17 cellular contexts compared by ENCODE assay signal in the genomic region with DNA sequence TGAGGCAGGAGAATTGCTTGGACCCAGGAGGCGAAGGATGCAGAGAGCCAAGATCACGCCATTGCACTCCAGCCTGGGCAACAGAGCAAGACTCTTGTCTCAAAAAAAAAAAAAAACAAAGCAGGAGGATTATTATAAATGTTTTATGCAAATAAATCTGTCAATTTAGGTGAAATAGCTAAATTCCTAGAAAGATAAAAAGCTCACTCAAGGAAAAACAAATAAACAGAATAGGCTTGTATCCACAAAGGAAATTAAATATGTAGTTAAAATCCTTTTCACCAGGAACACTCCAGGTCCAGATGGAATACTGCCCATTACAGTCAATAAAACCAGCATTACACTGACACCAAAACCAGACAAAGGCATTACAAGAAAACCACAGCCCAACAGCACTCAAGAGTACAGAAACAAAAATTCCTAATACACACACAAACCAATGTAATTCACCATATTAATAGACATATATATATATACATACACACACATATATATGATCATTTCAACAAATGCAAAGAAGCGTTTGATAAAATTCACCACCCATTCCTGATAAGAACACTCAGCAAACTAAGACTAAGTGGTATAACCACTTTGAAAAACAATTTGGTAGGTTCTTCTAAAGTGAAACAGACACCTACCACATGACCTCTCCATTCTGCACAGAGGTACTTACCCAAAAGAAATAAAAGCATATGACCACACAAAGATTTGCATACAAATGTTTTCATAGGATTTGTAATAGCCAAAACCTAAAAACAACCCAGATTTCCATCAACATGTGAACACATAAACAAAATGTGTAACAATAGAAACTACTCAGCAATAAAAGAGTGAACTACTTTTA. TPM values are rescaled to one million over a fixed set of nuclear protein-coding genes. Genes with fewer than 3 reads are reported as not detected.
A peak's percentile ranks its signal among the peaks of the same experiment; 100 is the strongest.
DNase-seq lines count a peak whose midpoint lies in the region; ATAC-seq and TF ChIP-seq lines count a peak whose summit lies in the region.
"Had no signal": no experiment of that assay in that cellular context is flagged by ENCODE, and none has a peak within 500 bp of the region (broad histone marks: within the 10 kb centered on the region; RNA-seq: fewer than 3 reads in every experiment).

No MANE protein-coding gene starts in this region.

- no peaks in the 10 kb centered on the region for H3K9me3 ChIP-seq in esophagus muscularis mucosa
- H3K9me3 ChIP-seq: ovary, right lobe of liver, SJCRH30, transverse colon had no signal

- TF ChIP-seq EP300 in esophagus muscularis mucosa (IDR thresholded peaks at IDR 0.05) = no peak

- POLR2A ChIA-PET in naive thymus-derived CD8-positive, alpha-beta T cell (lab: Charles Lee) = no interaction called here

- peaks cover 0 to 8% (median 4%) of the 10 kb centered on the region in 4 donors for H3K36me3 ChIP-seq in esophagus muscularis mucosa
- H3K36me3 ChIP-seq: ovary, right lobe of liver, SJCRH30, transverse colon had no signal

- H3K4me3 ChIP-seq in AG09309 (ENCODE audit: control insufficient read depth, low read depth, low read length) (no peak overlapping the region), esophagus muscularis mucosa (no peak overlapping the region)
- H3K4me3 ChIP-seq: ovary, right lobe of liver, SJCRH30, transverse colon had no signal

- H3K27me3 Mint-ChIP-seq in naive thymus-derived CD8-positive, alpha-beta T cell = no peaks in the 10 kb centered on the region
- H3K27me3 Mint-ChIP-seq: stimulated activated naive B cell treated with anti-CD40 and anti-IgM and Interleukin-4, amounts not matched to agents 10 μg/mL and 1 μg/mL and 100 μg/mL, for 72 hours had no signal

- TF ChIP-seq POLR2A in esophagus muscularis mucosa (IDR thresholded peaks at IDR 0.05; ENCODE audit: low read depth) = no peak

- WGBS in esophagus muscularis mucosa = 94% methylated on average over 3 of the region's 3 CpGs

- H3K27ac Mint-ChIP-seq in naive thymus-derived CD8-positive, alpha-beta T cell = peak overlapping the region in 4 of 10 donors; percentile 2 to 37 (median 16)

- peaks cover 10 to 64% (median 25%) of the 10 kb centered on the region in 3 donors for H3K36me3 Mint-ChIP-seq in naive thymus-derived CD8-positive, alpha-beta T cell

- ATAC-seq in naive thymus-derived CD8-positive, alpha-beta T cell = no peak
- ATAC-seq: right lobe of liver; stimulated activated naive B cell treated with anti-CD40 and anti-IgM and Interleukin-4, amounts not matched to agents 10 μg/mL and 1 μg/mL and 100 μg/mL, for 72 hours had no signal

- H3K4me3 Mint-ChIP-seq in naive thymus-derived CD8-positive, alpha-beta T cell = no peak overlapping the region
- H3K4me3 Mint-ChIP-seq: stimulated activated naive B cell treated with anti-CD40 and anti-IgM and Interleukin-4, amounts not matched to agents 10 μg/mL and 1 μg/mL and 100 μg/mL, for 72 hours had no signal

- TF ChIP-seq CTCF in AG09309 (IDR thresholded peaks at IDR 0.05; ENCODE audit: control insufficient read depth, insufficient read depth, low read depth, low read length, missing control alignments) (no peak), esophagus muscularis mucosa (IDR thresholded peaks at IDR 0.05) (no peak)

- H3K4me1 ChIP-seq in esophagus muscularis mucosa = peaks cover 0 to 13% (median 8%) of the 10 kb centered on the region in 4 donors
- H3K4me1 ChIP-seq: right lobe of liver, SJCRH30 had no signal

- H3K9me3 Mint-ChIP-seq in naive thymus-derived CD8-positive, alpha-beta T cell = no peaks in the 10 kb centered on the region

- DNase-seq in NCI-H2196 (lab: John Stamatoyannopoulos, UW; ENCODE audit: unreplicated experiment) = peak; percentile 6
- DNase-seq in NCI-H2196 treated with DMSO at 0.1 percent for 48 hours (lab: John Stamatoyannopoulos, UW; ENCODE audit: unreplicated experiment) = no peak
- peak; percentile 8 for DNase-seq in AG09309 (ENCODE audit: low read depth)
- DNase-seq in LHCN-M2 (ENCODE audit: low read depth) = peak; percentile 12
- DNase-seq in astrocyte of the hippocampus (ENCODE audit: low read depth, low spot score) = peak; percentile 47
- no peak for DNase-seq in esophagus muscularis mucosa (ENCODE audit: extremely low spot score)
- DNase-seq in UCSD-AML1 (lab: John Stamatoyannopoulos, UW; ENCODE audit: unreplicated experiment) = no peak
- no peak for DNase-seq in naive thymus-derived CD8-positive, alpha-beta T cell
- DNase-seq: central memory CD4-positive, alpha-beta T cell; DMS53; NCI-H1694; NCI-H524 treated with DMSO at 0.1 percent for 48 hours; ovary; right lobe of liver; SJCRH30; stimulated activated naive B cell treated with anti-CD40 and anti-IgM and Interleukin-4, amounts not matched to agents 10 μg/mL and 1 μg/mL and 100 μg/mL, for 72 hours; transverse colon had no signal

- peaks cover 28 to 75% (median 71%) of the 10 kb centered on the region in 4 donors for H3K4me1 Mint-ChIP-seq in naive thymus-derived CD8-positive, alpha-beta T cell

- H3K27ac ChIP-seq in esophagus muscularis mucosa (replicated peaks in 1 of 4) = no peak overlapping the region
- H3K27ac ChIP-seq: ovary, right lobe of liver, SJCRH30, transverse colon had no signal

- intact Hi-C loops in esophagus muscularis mucosa (cut with DNase I) = no loop called here

- H3K27me3 ChIP-seq in esophagus muscularis mucosa = no peaks in the 10 kb centered on the region
- H3K27me3 ChIP-seq: ovary, right lobe of liver, SJCRH30, transverse colon had no signal

RNA-seq across cellular contexts. Expression of gene ABI1, which starts 38.8 kb away (rescaled TPM):
- total RNA-seq in LHCN-M2 (2014; rRNA removed) = 29.0 and 42.8 TPM in 2 replicates
- polyA plus RNA-seq in LHCN-M2 (2012) = 26.6 TPM
- total RNA-seq in esophagus muscularis mucosa = 10 to 100 TPM; 37.4 to 57.7 (median 43.5) TPM
- 10 to 100 TPM; 64.0 to 65.9 TPM for total RNA-seq in naive thymus-derived CD8-positive, alpha-beta T cell
- 10 to 100 TPM; 61.7 to 71.9 (median 64.9) TPM for polyA plus RNA-seq in naive thymus-derived CD8-positive, alpha-beta T cell

Comparison
In these comparisons a context has a peak if more than half of its experiments do, and no peak if none do; other contexts are left out.
1. DNase-seq: peak in NCI-H2196 (single experiment), AG09309 (single experiment), LHCN-M2 (single experiment) and astrocyte of the hippocampus (single experiment); none in NCI-H2196 treated with DMSO at 0.1 percent for 48 hours (single experiment), esophagus muscularis mucosa (single experiment), UCSD-AML1 (single experiment) and naive thymus-derived CD8-positive, alpha-beta T cell (0 of 10).